Comparison of ENCODE assay signal across 8 cellular contexts in the genomic region with DNA sequence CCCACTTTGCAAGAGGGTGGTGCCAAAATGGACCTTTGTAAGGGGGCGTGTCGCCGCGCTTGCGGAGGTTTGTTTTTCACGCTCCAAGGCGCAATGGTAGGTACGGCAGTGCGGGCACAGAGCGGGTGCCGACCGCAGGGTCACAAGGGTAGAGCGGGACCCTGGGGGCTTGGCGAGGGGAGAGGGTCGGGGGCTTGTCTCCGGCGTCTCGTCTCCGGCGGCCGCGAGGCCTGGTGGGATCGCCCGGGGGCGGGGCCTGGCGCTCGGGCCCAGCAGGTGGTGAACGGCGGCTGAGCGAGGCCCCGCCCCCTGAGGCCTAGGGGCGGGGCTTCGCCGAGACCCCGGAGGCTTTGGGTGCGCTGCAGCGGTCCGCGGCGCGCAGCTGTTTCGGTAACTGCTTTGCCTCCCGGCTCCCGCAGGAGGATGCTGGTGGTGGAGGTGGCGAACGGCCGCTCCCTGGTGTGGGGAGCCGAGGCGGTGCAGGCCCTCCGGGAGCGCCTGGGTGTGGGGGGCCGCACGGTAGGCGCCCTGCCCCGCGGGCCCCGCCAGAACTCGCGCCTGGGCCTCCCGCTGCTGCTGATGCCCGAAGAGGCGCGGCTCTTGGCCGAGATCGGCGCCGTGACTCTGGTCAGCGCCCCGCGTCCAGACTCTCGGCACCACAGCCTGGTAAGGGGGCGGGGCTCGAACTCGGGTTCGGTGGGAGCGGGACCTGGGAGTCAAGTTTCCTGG. TPM values are rescaled to one million over a fixed set of nuclear protein-coding genes. Genes with fewer than 3 reads are reported as not detected.
DNase-seq lines count a peak whose midpoint lies in the region; ATAC-seq and TF ChIP-seq lines count a peak whose summit lies in the region.

A gene (plus strand): TSS at position 367 of the 729 bp plus-strand sequence. CDS start 57 bp downstream, at position 424.

- intact Hi-C loops in mammary epithelial cell (cut with micrococcal nuclease), result loop anchor here (1.0 to 10.0 kb wide), 4 partner anchors 9 to 984 kb away; a partner anchor contains a TSS

- TF ChIP-seq CTCF in mammary epithelial cell (conservative IDR thresholded peaks at IDR 0.05 in 1 of 2, IDR thresholded peaks at IDR 0.05 in 1 of 2; ENCODE audit: extremely low read depth in 1 of 2, insufficient read depth in 1 of 2, low read depth in 1 of 2, low read length in 2 of 2), result no peak

- H3K4me3 ChIP-seq in mammary epithelial cell (replicated peaks in 1 of 3; ENCODE audit: insufficient read depth in 1 of 3, low read depth in 2 of 3, low read length in 3 of 3), result peak within 1 kb of the TSS; percentile 70 to 94 (median 89)

- peaks cover 6% of the 10 kb centered on the region for H3K36me3 ChIP-seq in mammary epithelial cell (ENCODE audit: insufficient read depth, low read length)

- H2AFZ ChIP-seq in mammary epithelial cell (ENCODE audit: low read depth, low read length), result peak within 1 kb of the TSS; percentile 95

- H3K27ac ChIP-seq in mammary epithelial cell (ENCODE audit: insufficient read depth, low read depth, low read length), result peak within 1 kb of the TSS; percentile 95

- H3K9me3 ChIP-seq in mammary epithelial cell (replicated peaks; ENCODE audit: insufficient read depth, low read length), result no peaks in the 10 kb centered on the region

- H3K27me3 ChIP-seq in mammary epithelial cell (ENCODE audit: insufficient read depth, low read length), result no peaks in the 10 kb centered on the region

- peak within 1 kb of the TSS; percentile 92 for H3K9ac ChIP-seq in mammary epithelial cell (ENCODE audit: insufficient read depth, low read length)

- H4K20me1 ChIP-seq in mammary epithelial cell (ENCODE audit: insufficient read depth, low read length), result no peaks in the 10 kb centered on the region

- H3K4me1 ChIP-seq in mammary epithelial cell (ENCODE audit: insufficient read depth, low read length), result peaks cover 17% of the 10 kb centered on the region

- WGBS in mammary epithelial cell (ENCODE audit: low coverage, missing lambda C conversion rate), result 1% methylated on average over 25 of the region's 76 CpGs

- peak within 1 kb of the TSS; percentile 97 for H3K4me2 ChIP-seq in mammary epithelial cell (ENCODE audit: insufficient read depth, low read depth, low read length)

- peaks cover 55% of the 10 kb centered on the region for H3K79me2 ChIP-seq in mammary epithelial cell (ENCODE audit: insufficient read depth, low read length)

- ATAC-seq in HG02870 (IDR thresholded peaks at IDR 0.05; ENCODE audit: unreplicated experiment), result peak; percentile 21

- TSS peak; percentile 53 for BruUV-seq in mammary epithelial cell (replicated peaks; lab: Mats Ljungman, UMichigan)

- dilution Hi-C loops in mammary epithelial cell (cut with HindIII; ENCODE audit: low sequenced_read_pairs), result no loop called here

- in situ Hi-C loops in mammary epithelial cell (cut with MboI; ENCODE audit: low sequenced_read_pairs in 2 of 2), result no loop called here

- DNase-seq in activated CD4-positive, CD25-positive, alpha-beta regulatory T cell (lab: John Stamatoyannopoulos, UW), result peak; percentile 87 to 92 (median 89)
- no peak for DNase-seq in activated CD4-positive, CD25-positive, alpha-beta regulatory T cell treated with anti-CD3 and anti-CD28 coated beads, Interleukin-2, amount 50 U/mL, for 72 hours
- DNase-seq in NCI-H146 (lab: John Stamatoyannopoulos, UW) (peak; percentile 90), T-helper 9 cell (peak; percentile 82), mammary epithelial cell (peak; percentile 84), islet precursor cell (peak; percentile 92)
- peak; percentile 83 for DNase-seq in stimulated activated CD4-positive, alpha-beta T cell treated with anti-CD3 and anti-CD28 coated beads, Interleukin-12 subunit alpha, Interleukin-12 subunit beta, amount 100 ng/mL, for 4 hours

- CTCF ChIA-PET in mammary epithelial cell (lab: Charles Lee; ENCODE audit: low non-redundant PET), result interaction anchor here (0.6 kb wide), 1 partner anchor 1068 kb away, joined by 6 read pairs; no protein-coding TSS in a partner anchor

RNA-seq across cellular contexts. Expression of the gene that starts here (rescaled TPM):
- total RNA-seq in mammary epithelial cell, result 10 to 100 TPM; 65.3 to 94.0 TPM
- polyA plus RNA-seq in mammary epithelial cell, result 82.0 TPM
- polyA minus RNA-seq in mammary epithelial cell, result 26.7 TPM
